ENCODE assay signal across 14 cellular contexts in the genomic region with DNA sequence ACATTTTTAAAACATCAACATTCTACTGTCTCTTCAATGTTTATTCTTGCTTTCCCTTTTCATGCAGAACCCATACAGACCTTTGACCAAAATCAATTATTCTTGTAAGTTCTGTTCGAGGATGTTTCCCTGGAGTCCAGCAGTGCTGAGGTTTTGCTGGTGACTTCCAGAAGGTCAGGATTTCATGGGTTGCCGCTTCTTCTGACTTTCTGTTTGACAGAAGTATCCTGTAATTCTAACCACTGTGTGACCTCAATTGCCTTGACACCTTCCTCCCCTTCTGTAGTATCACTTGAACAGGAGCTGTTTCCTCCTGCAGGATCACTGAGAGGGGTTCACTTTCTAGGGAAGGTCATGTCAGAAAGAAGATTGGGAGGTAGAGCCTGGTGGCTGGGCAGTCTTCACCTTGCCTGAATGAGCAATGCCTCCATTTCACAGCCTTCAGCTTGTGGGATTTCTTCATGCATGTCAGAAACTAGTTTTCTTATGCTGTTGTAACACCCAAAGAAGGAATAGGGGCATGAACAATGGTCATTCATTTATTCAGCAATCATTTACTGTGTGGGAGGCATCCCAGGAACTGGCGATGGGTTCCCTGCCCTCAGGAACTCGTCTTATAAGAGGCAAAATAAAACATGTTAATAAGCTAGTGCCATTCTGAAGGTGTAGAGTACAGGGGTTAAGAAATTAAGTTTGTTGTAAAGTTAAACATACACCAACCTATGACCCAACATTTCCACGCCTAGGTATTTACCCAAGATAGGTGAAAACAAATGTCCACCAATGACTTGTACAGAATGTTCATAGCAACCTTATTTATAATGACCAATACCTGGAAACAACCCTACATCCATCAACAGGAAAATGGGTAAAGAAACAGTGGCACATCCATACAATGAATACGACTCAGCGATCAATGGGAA.
DNase-seq lines count a peak whose midpoint lies in the region; ATAC-seq, FAIRE-seq and TF ChIP-seq lines count a peak whose summit lies in the region.
"Had no signal": no experiment of that assay in that cellular context is flagged by ENCODE, and none has a peak within 500 bp of the region (broad histone marks: within the 10 kb centered on the region; RNA-seq: fewer than 3 reads in every experiment).

No MANE protein-coding gene starts in this region.

- H3K4me1 ChIP-seq in fibroblast of lung (ENCODE audit: control insufficient read depth, extremely low read depth, insufficient read depth, low read length) (peaks cover 12% of the 10 kb centered on the region), trophoblast cell (ENCODE audit: control insufficient read depth in 1 of 2, insufficient read depth in 2 of 2, low read length in 2 of 2) (peaks cover 14 to 16% of the 10 kb centered on the region in 2 experiments)

- H3K4me3 ChIP-seq in fibroblast of lung (replicated peaks in 1 of 4; ENCODE audit: control extremely low read depth in 1 of 4, insufficient read depth in 1 of 4, low read depth in 3 of 4, low read length in 4 of 4): peak overlapping the region in 1 of 4 experiments; percentile 74
- H3K4me3 ChIP-seq in trophoblast cell (ENCODE audit: low read depth, low read length): no peak overlapping the region
- H3K4me3 ChIP-seq: K562 had no signal

- H3K27me3 ChIP-seq in fibroblast of lung (ENCODE audit: control insufficient read depth, insufficient read depth, low read length) (no peaks in the 10 kb centered on the region), trophoblast cell (ENCODE audit: insufficient read depth, low read length) (no peaks in the 10 kb centered on the region)

- ATAC-seq in GM21576 (IDR thresholded peaks at IDR 0.05; ENCODE audit: unreplicated experiment): no peak
- no peak for ATAC-seq in GM19463 (IDR thresholded peaks at IDR 0.05; ENCODE audit: unreplicated experiment)
- ATAC-seq: K562 had no signal

- H4K8ac ChIP-seq in trophoblast cell (ENCODE audit: low read depth, low read length): no peak overlapping the region

- H4K91ac ChIP-seq in trophoblast cell (ENCODE audit: low read depth, low read length): no peak overlapping the region

- H3K23ac ChIP-seq in trophoblast cell (ENCODE audit: low read length): no peak overlapping the region

- no peak overlapping the region for H3K14ac ChIP-seq in trophoblast cell (ENCODE audit: low read length)

- no peak overlapping the region for H2BK12ac ChIP-seq in trophoblast cell (ENCODE audit: low read length)

- H3K27ac ChIP-seq in fibroblast of lung (ENCODE audit: insufficient read depth, low read length) (no peak overlapping the region), trophoblast cell (ENCODE audit: low read depth, low read length) (no peak overlapping the region)
- H3K27ac ChIP-seq: C4-2B had no signal

- H3K36me3 ChIP-seq in fibroblast of lung (ENCODE audit: control insufficient read depth, insufficient read depth, low read length): no peaks in the 10 kb centered on the region
- peaks cover 0 to 2% of the 10 kb centered on the region in 2 experiments for H3K36me3 ChIP-seq in trophoblast cell (ENCODE audit: control insufficient read depth in 1 of 2, insufficient read depth in 2 of 2, low read length in 2 of 2)

- FAIRE-seq in GM19239 (lab: Jason Lieb, UNC) (peak; percentile 75), RCC 7860 (lab: Jason Lieb, UNC) (peak; percentile 73)
- FAIRE-seq: endometrium, K562 had no signal

- no peak overlapping the region for H3K4ac ChIP-seq in trophoblast cell (ENCODE audit: low read depth, low read length)

- no peak overlapping the region for H2BK120ac ChIP-seq in trophoblast cell (ENCODE audit: insufficient read depth, low read length, poor library complexity)

- H3K18ac ChIP-seq in trophoblast cell (ENCODE audit: low read length): no peak overlapping the region

- DNase-seq in GM19239 (ENCODE audit: insufficient read length, low spot score): no peak
- peak; percentile 35 for DNase-seq in RCC 7860 (ENCODE audit: low spot score)
- peak in 1 of 2 donors; percentile 15 for DNase-seq in fibroblast of lung (ENCODE audit: low read depth in 2 of 2)
- peak; percentile 50 to 72 for DNase-seq in trophoblast cell
- no peak for DNase-seq in MV-4-11 (lab: John Stamatoyannopoulos, UW)
- DNase-seq in SW480 (ENCODE audit: low spot score): no peak
- DNase-seq: activated CD4-positive, alpha-beta T cell treated with anti-CD3 and anti-CD28 coated beads for 1 hour; activated T-cell treated with anti-CD3 and anti-CD28 coated beads, Interleukin-2, amount 50 U/mL, for 1 hour; hippocampal formation had no signal

- H2AFZ ChIP-seq in fibroblast of lung (ENCODE audit: low read length) (no peak overlapping the region), trophoblast cell (ENCODE audit: insufficient read depth, low read length, poor library complexity) (no peak overlapping the region)

- no peaks in the 10 kb centered on the region for H4K20me1 ChIP-seq in fibroblast of lung (ENCODE audit: control insufficient read depth, extremely low read depth, insufficient read depth, low read length)

- H2BK5ac ChIP-seq in trophoblast cell (ENCODE audit: low read depth, low read length, poor library complexity): no peak overlapping the region

- H3K4me2 ChIP-seq in fibroblast of lung (ENCODE audit: extremely low read depth, insufficient read depth, low read length) (peak overlapping the region; percentile 96), trophoblast cell (ENCODE audit: low read length) (no peak overlapping the region)

- TF ChIP-seq CTCF in fibroblast of lung (conservative IDR thresholded peaks at IDR 0.05 in 1 of 2, IDR thresholded peaks at IDR 0.05 in 1 of 2; ENCODE audit: low read depth in 1 of 2, low read length in 2 of 2): no peak

- H3K79me2 ChIP-seq in fibroblast of lung (ENCODE audit: control insufficient read depth, insufficient read depth, low read length): peaks cover 25% of the 10 kb centered on the region
- peaks cover 10% of the 10 kb centered on the region for H3K79me2 ChIP-seq in trophoblast cell (ENCODE audit: control insufficient read depth, insufficient read depth, low read length, poor library complexity)

- H2AK5ac ChIP-seq in trophoblast cell (ENCODE audit: low read length): no peak overlapping the region

- H3K9ac ChIP-seq in fibroblast of lung (ENCODE audit: insufficient read depth, low read length) (no peak overlapping the region), trophoblast cell (ENCODE audit: low read length) (no peak overlapping the region)

- WGBS in trophoblast cell (ENCODE audit: extremely low coverage, insufficient coverage, insufficient read length): no CpG with 5 or more reads among the region's 7 CpGs

- H3K9me3 ChIP-seq in fibroblast of lung (ENCODE audit: control insufficient read depth, insufficient read depth, low read depth, low read length): no peaks in the 10 kb centered on the region
- no peaks in the 10 kb centered on the region for H3K9me3 ChIP-seq in trophoblast cell (ENCODE audit: insufficient read depth, low read depth, low read length)

- H4K12ac ChIP-seq in trophoblast cell (ENCODE audit: low read depth, low read length): no peak overlapping the region

- H3K79me1 ChIP-seq in trophoblast cell (ENCODE audit: low read length): peaks cover 13% of the 10 kb centered on the region

Comparison
In these comparisons a context has a peak if more than half of its experiments do, and no peak if none do; other contexts are left out.
1. DNase-seq: peak in RCC 7860 (single experiment) and trophoblast cell (2 of 2); none in GM19239 (single experiment), MV-4-11 (single experiment) and SW480 (single experiment).